In genomic region chr6:36944650-36945049, GRCh38 we compare ENCODE assay signal across 21 cellular contexts. TPM values are rescaled to one million over a fixed set of nuclear protein-coding genes. Genes with fewer than 3 reads are reported as not detected.
A peak's percentile ranks its signal among the peaks of the same experiment; 100 is the strongest.
DNase-seq lines count a peak whose midpoint lies in the region; ATAC-seq and TF ChIP-seq lines count a peak whose summit lies in the region.
"Had no signal": no experiment of that assay in that cellular context is flagged by ENCODE, and none has a peak within 500 bp of the region (broad histone marks: within the 10 kb centered on the region; RNA-seq: fewer than 3 reads in every experiment).

No MANE protein-coding gene starts in this region.

- no peak for DNase-seq in activated CD8-positive, alpha-beta T cell treated with anti-CD3 and anti-CD28 coated beads for 36 hours
- DNase-seq in activated CD8-positive, alpha-beta T cell treated with anti-CD3 and anti-CD28 coated beads, Interleukin-2, amount 10 ng/mL, durations not matched to agents 7 days and 5 days = no peak
- DNase-seq in M059J (ENCODE audit: low read depth) = peak; percentile 55
- DNase-seq in body of pancreas = peak; percentile 41 to 57 (median 48)
- no peak for DNase-seq in DMS 273 (lab: John Stamatoyannopoulos, UW; ENCODE audit: unreplicated experiment)
- no peak for DNase-seq in prostate gland (ENCODE audit: low spot score)
- DNase-seq: BE2C; Calu3; CD4-positive, alpha-beta memory T cell; HFFc6; KG1; NCI-H1048; NCI-H1436 treated with DMSO at 0.1 percent for 48 hours; NCI-H2081; NCI-H510A; NCI-H774; PC-3 had no signal

- H3K9me3 ChIP-seq in body of pancreas = no peaks in the 10 kb centered on the region
- H3K9me3 ChIP-seq in parathyroid adenoma (ENCODE audit: control insufficient read depth, low read length) = no peaks in the 10 kb centered on the region
- no peaks in the 10 kb centered on the region for H3K9me3 ChIP-seq in prostate gland
- H3K9me3 ChIP-seq: BE2C had no signal

- intact Hi-C loops in activated CD8-positive, alpha-beta T cell treated with anti-CD3 and anti-CD28 coated beads for 36 hours (cut with micrococcal nuclease) = no loop called here
- intact Hi-C loops in body of pancreas (cut with DNase I) (no loop called here), prostate gland (cut with DNase I) (no loop called here)

- 15 to 19% methylated on average over 5 of the region's 5 CpGs for WGBS in body of pancreas, 2 donors
- 59% methylated on average over 5 of the region's 5 CpGs for WGBS in prostate gland

- H3K27ac Mint-ChIP-seq in activated CD8-positive, alpha-beta T cell treated with anti-CD3 and anti-CD28 coated beads for 36 hours = no peak overlapping the region
- H3K27ac Mint-ChIP-seq in activated CD8-positive, alpha-beta T cell treated with anti-CD3 and anti-CD28 coated beads, Interleukin-2, amount 10 ng/mL, durations not matched to agents 7 days and 5 days = no peak overlapping the region
- H3K27ac Mint-ChIP-seq: HFFc6 had no signal

- no peak for TF ChIP-seq CTCF in activated CD8-positive, alpha-beta T cell treated with anti-CD3 and anti-CD28 coated beads for 36 hours (IDR thresholded peaks at IDR 0.05)
- no peak for TF ChIP-seq CTCF in body of pancreas (IDR thresholded peaks at IDR 0.05)
- no peak for TF ChIP-seq CTCF in parathyroid adenoma (IDR thresholded peaks at IDR 0.05)
- no peak for TF ChIP-seq CTCF in prostate gland (IDR thresholded peaks at IDR 0.05)

- no peak overlapping the region for H3K4me2 ChIP-seq in parathyroid adenoma (ENCODE audit: low read length)

- H3K9ac ChIP-seq in parathyroid adenoma = no peak overlapping the region

- no peaks in the 10 kb centered on the region for H3K27me3 Mint-ChIP-seq in activated CD8-positive, alpha-beta T cell treated with anti-CD3 and anti-CD28 coated beads for 36 hours
- H3K27me3 Mint-ChIP-seq in activated CD8-positive, alpha-beta T cell treated with anti-CD3 and anti-CD28 coated beads, Interleukin-2, amount 10 ng/mL, durations not matched to agents 7 days and 5 days (ENCODE audit: low read depth) = peaks cover 15% of the 10 kb centered on the region

- H3K9me3 Mint-ChIP-seq in activated CD8-positive, alpha-beta T cell treated with anti-CD3 and anti-CD28 coated beads for 36 hours = no peaks in the 10 kb centered on the region
- no peaks in the 10 kb centered on the region for H3K9me3 Mint-ChIP-seq in activated CD8-positive, alpha-beta T cell treated with anti-CD3 and anti-CD28 coated beads, Interleukin-2, amount 10 ng/mL, durations not matched to agents 7 days and 5 days (ENCODE audit: insufficient read depth)
- H3K9me3 Mint-ChIP-seq: CD4-positive, alpha-beta memory T cell; HFFc6 had no signal

- H3K4me1 ChIP-seq in body of pancreas = peaks cover 13% of the 10 kb centered on the region
- no peaks in the 10 kb centered on the region for H3K4me1 ChIP-seq in parathyroid adenoma
- no peaks in the 10 kb centered on the region for H3K4me1 ChIP-seq in prostate gland (replicated peaks)
- H3K4me1 ChIP-seq: BE2C had no signal

- H3K4me3 Mint-ChIP-seq in activated CD8-positive, alpha-beta T cell treated with anti-CD3 and anti-CD28 coated beads for 36 hours = no peak overlapping the region
- no peak overlapping the region for H3K4me3 Mint-ChIP-seq in activated CD8-positive, alpha-beta T cell treated with anti-CD3 and anti-CD28 coated beads, Interleukin-2, amount 10 ng/mL, durations not matched to agents 7 days and 5 days
- H3K4me3 Mint-ChIP-seq: CD4-positive, alpha-beta memory T cell; HFFc6 had no signal

- peak overlapping the region; percentile 38 for H2AFZ ChIP-seq in parathyroid adenoma

- CTCF ChIA-PET in activated CD8-positive, alpha-beta T cell treated with anti-CD3 and anti-CD28 coated beads for 36 hours (lab: Charles Lee) = no interaction called here
- CTCF ChIA-PET in activated CD8-positive, alpha-beta T cell treated with anti-CD3 and anti-CD28 coated beads, Interleukin-2, amount 10 ng/mL, durations not matched to agents 7 days and 5 days (lab: Charles Lee) = no interaction called here

- H3K4me3 ChIP-seq in body of pancreas (no peak overlapping the region), parathyroid adenoma (ENCODE audit: low read depth, low read length) (no peak overlapping the region), prostate gland (no peak overlapping the region)

- H3K36me3 Mint-ChIP-seq in activated CD8-positive, alpha-beta T cell treated with anti-CD3 and anti-CD28 coated beads for 36 hours (ENCODE audit: low read depth) = no peaks in the 10 kb centered on the region
- H3K36me3 Mint-ChIP-seq in activated CD8-positive, alpha-beta T cell treated with anti-CD3 and anti-CD28 coated beads, Interleukin-2, amount 10 ng/mL, durations not matched to agents 7 days and 5 days (ENCODE audit: low read depth) = no peaks in the 10 kb centered on the region
- H3K36me3 Mint-ChIP-seq: CD4-positive, alpha-beta memory T cell had no signal

- no peaks in the 10 kb centered on the region for H3K79me2 ChIP-seq in parathyroid adenoma

- H3K27me3 ChIP-seq in body of pancreas (no peaks in the 10 kb centered on the region), parathyroid adenoma (ENCODE audit: control insufficient read depth, insufficient read depth, low read length) (no peaks in the 10 kb centered on the region), prostate gland (replicated peaks; ENCODE audit: insufficient read depth) (no peaks in the 10 kb centered on the region)
- H3K27me3 ChIP-seq: BE2C had no signal

- TF ChIP-seq POLR2A in body of pancreas (IDR thresholded peaks at IDR 0.05) = no peak
- TF ChIP-seq POLR2A in prostate gland (IDR thresholded peaks at IDR 0.05) = no peak

- H3K27ac ChIP-seq in body of pancreas (peak overlapping the region in 3 of 4 donors; percentile 39 to 63 (median 47)), parathyroid adenoma (no peak overlapping the region), prostate gland (no peak overlapping the region)
- H3K27ac ChIP-seq: 22Rv1, RWPE1 had no signal

- H3K36me3 ChIP-seq in body of pancreas (replicated peaks in 1 of 2; ENCODE audit: insufficient read depth in 1 of 2, low read depth in 2 of 2) (no peaks in the 10 kb centered on the region), parathyroid adenoma (ENCODE audit: control insufficient read depth, insufficient read depth, low read length) (no peaks in the 10 kb centered on the region), prostate gland (no peaks in the 10 kb centered on the region)
- H3K36me3 ChIP-seq: BE2C had no signal

- ATAC-seq in activated CD8-positive, alpha-beta T cell treated with anti-CD3 and anti-CD28 coated beads for 36 hours = peak; percentile 20
- no peak for ATAC-seq in activated CD8-positive, alpha-beta T cell treated with anti-CD3 and anti-CD28 coated beads, Interleukin-2, amount 10 ng/mL, durations not matched to agents 7 days and 5 days
- ATAC-seq in body of pancreas = peak; percentile 89
- no peak for ATAC-seq in GM19023 (IDR thresholded peaks at IDR 0.05; ENCODE audit: unreplicated experiment)
- ATAC-seq: PC-3 had no signal

- H3K4me1 Mint-ChIP-seq in activated CD8-positive, alpha-beta T cell treated with anti-CD3 and anti-CD28 coated beads for 36 hours (ENCODE audit: low read depth) = peaks cover 17% of the 10 kb centered on the region
- peaks cover 32% of the 10 kb centered on the region for H3K4me1 Mint-ChIP-seq in activated CD8-positive, alpha-beta T cell treated with anti-CD3 and anti-CD28 coated beads, Interleukin-2, amount 10 ng/mL, durations not matched to agents 7 days and 5 days (ENCODE audit: low read depth)

- POLR2A ChIA-PET in activated CD8-positive, alpha-beta T cell treated with anti-CD3 and anti-CD28 coated beads for 36 hours (lab: Charles Lee) = no interaction called here
- POLR2A ChIA-PET in activated CD8-positive, alpha-beta T cell treated with anti-CD3 and anti-CD28 coated beads, Interleukin-2, amount 10 ng/mL, durations not matched to agents 7 days and 5 days (lab: Charles Lee) = no interaction called here

RNA-seq across cellular contexts. Expression of gene PI16, which starts 9.9 kb away (rescaled TPM):
- total RNA-seq in activated CD8-positive, alpha-beta T cell treated with anti-CD3 and anti-CD28 coated beads for 36 hours = not detected
- total RNA-seq in activated CD8-positive, alpha-beta T cell treated with anti-CD3 and anti-CD28 coated beads, Interleukin-2, amount 10 ng/mL, durations not matched to agents 7 days and 5 days = under 1 TPM in 1 of 2 experiments, not detected in 1; 0.63 TPM
- total RNA-seq in M059J (2014; rRNA removed; shearing (Covaris generic)) = not detected in 2 replicates
- total RNA-seq in body of pancreas = 1 to 10 TPM in 1 of 2 donors, under 1 TPM in 1; 0.33 to 3.1 TPM
- 10 to 100 TPM in 1 of 2 donors, 1 to 10 TPM in 1; 7.9 to 18.0 TPM for total RNA-seq in prostate gland
- total RNA-seq: HFFc6 had no signal

RNA-seq across cellular contexts. Expression of gene MTCH1, which starts 41.3 kb away (rescaled TPM):
- 100 to 1,000 TPM in 1 of 2 experiments, 10 to 100 TPM in 1; 96.5 to 100 TPM for total RNA-seq in activated CD8-positive, alpha-beta T cell treated with anti-CD3 and anti-CD28 coated beads for 36 hours
- 100 to 1,000 TPM; 117 to 122 TPM for total RNA-seq in activated CD8-positive, alpha-beta T cell treated with anti-CD3 and anti-CD28 coated beads, Interleukin-2, amount 10 ng/mL, durations not matched to agents 7 days and 5 days
- 385 and 490 TPM in 2 replicates for total RNA-seq in M059J (2014; rRNA removed; shearing (Covaris generic))
- total RNA-seq in body of pancreas = 100 to 1,000 TPM; 152 to 198 TPM
- total RNA-seq in prostate gland = 100 to 1,000 TPM; 269 to 367 TPM

RNA-seq across cellular contexts. Expression of gene C6orf89, which starts 58.9 kb away (rescaled TPM):
- 10 to 100 TPM; 24.7 to 29.8 TPM for total RNA-seq in activated CD8-positive, alpha-beta T cell treated with anti-CD3 and anti-CD28 coated beads for 36 hours
- total RNA-seq in activated CD8-positive, alpha-beta T cell treated with anti-CD3 and anti-CD28 coated beads, Interleukin-2, amount 10 ng/mL, durations not matched to agents 7 days and 5 days = 10 to 100 TPM; 40.0 to 41.1 TPM
- total RNA-seq in M059J (2014; rRNA removed; shearing (Covaris generic)) = 84.5 and 91.1 TPM in 2 replicates
- total RNA-seq in body of pancreas (10 to 100 TPM; 16.5 to 25.7 TPM), prostate gland (10 to 100 TPM; 54.9 to 96.9 TPM)

Comparison
In these comparisons a context has a peak if more than half of its experiments do, and no peak if none do; other contexts are left out.
1. ATAC-seq: peak in activated CD8-positive, alpha-beta T cell treated with anti-CD3 and anti-CD28 coated beads for 36 hours (single experiment) and body of pancreas (single experiment); none in activated CD8-positive, alpha-beta T cell treated with anti-CD3 and anti-CD28 coated beads, Interleukin-2, amount 10 ng/mL, durations not matched to agents 7 days and 5 days (single experiment) and GM19023 (single experiment).
2. DNase-seq: peak in M059J (single experiment) and body of pancreas (4 of 4); none in activated CD8-positive, alpha-beta T cell treated with anti-CD3 and anti-CD28 coated beads for 36 hours (single experiment), activated CD8-positive, alpha-beta T cell treated with anti-CD3 and anti-CD28 coated beads, Interleukin-2, amount 10 ng/mL, durations not matched to agents 7 days and 5 days (single experiment), DMS 273 (single experiment) and prostate gland (single experiment).
3. H3K27ac ChIP-seq: peak in body of pancreas (3 of 4); none in parathyroid adenoma (single experiment) and prostate gland (0 of 2).